In genomic region chr4:8817081-8817812, GRCh38 we compare ENCODE assay signal across 25 cellular contexts. TPM values are rescaled to one million over a fixed set of nuclear protein-coding genes. Genes with fewer than 3 reads are reported as not detected.
DNase-seq lines count a peak whose midpoint lies in the region; ATAC-seq and TF ChIP-seq lines count a peak whose summit lies in the region.
"Had no signal": no experiment of that assay in that cellular context is flagged by ENCODE, and none has a peak within 500 bp of the region (broad histone marks: within the 10 kb centered on the region; RNA-seq: fewer than 3 reads in every experiment).

No MANE protein-coding gene starts in this region.

- no peaks in the 10 kb centered on the region for H4K20me1 ChIP-seq in BLaER1

- H3K9me3 Mint-ChIP-seq in endodermal cell = no peaks in the 10 kb centered on the region
- H3K9me3 Mint-ChIP-seq: dendritic cell treated with granulocyte-macrophage colony-stimulating factor and Interleukin-4, amounts not matched to agents 40 ng/mL and 50 ng/mL, for 4 days had no signal

- H3K4me3 ChIP-seq in BLaER1 (no peak overlapping the region), endodermal cell (ENCODE audit: low read length) (no peak overlapping the region)
- H3K4me3 ChIP-seq: Peyer's patch had no signal

- ATAC-seq in HG03108 (IDR thresholded peaks at IDR 0.05; ENCODE audit: unreplicated experiment) = no peak
- ATAC-seq: HCT116; naive thymus-derived CD4-positive, alpha-beta T cell had no signal

- H3K4me3 Mint-ChIP-seq in endodermal cell = no peak overlapping the region
- H3K4me3 Mint-ChIP-seq: dendritic cell treated with granulocyte-macrophage colony-stimulating factor and Interleukin-4, amounts not matched to agents 40 ng/mL and 50 ng/mL, for 4 days; naive thymus-derived CD4-positive, alpha-beta T cell had no signal

- H3K27me3 ChIP-seq in BLaER1 = no peaks in the 10 kb centered on the region
- no peaks in the 10 kb centered on the region for H3K27me3 ChIP-seq in endodermal cell (ENCODE audit: control insufficient read depth, insufficient read depth, low read length, poor library complexity, severe bottlenecking)
- H3K27me3 ChIP-seq: Peyer's patch had no signal

- no peak overlapping the region for H3K27ac ChIP-seq in BLaER1
- H3K27ac ChIP-seq in endodermal cell (ENCODE audit: low read depth, low read length) = no peak overlapping the region
- H3K27ac ChIP-seq: Peyer's patch, VCaP had no signal

- H3K4me1 ChIP-seq in BLaER1 (peaks cover 33% of the 10 kb centered on the region), endodermal cell (ENCODE audit: control insufficient read depth, insufficient read depth, low read length) (no peaks in the 10 kb centered on the region)
- H3K4me1 ChIP-seq: Peyer's patch had no signal

- H3K9me3 ChIP-seq in BLaER1 (no peaks in the 10 kb centered on the region), endodermal cell (ENCODE audit: control insufficient read depth, low read length) (no peaks in the 10 kb centered on the region)
- H3K9me3 ChIP-seq: Peyer's patch had no signal

- intact Hi-C loops in posterior vena cava (cut with DNase I) = no loop called here

- H3K36me3 ChIP-seq in BLaER1 (no peaks in the 10 kb centered on the region), endodermal cell (ENCODE audit: control insufficient read depth, insufficient read depth, low read length) (no peaks in the 10 kb centered on the region)
- H3K36me3 ChIP-seq: Peyer's patch had no signal

- DNase-seq in ELF-1 (ENCODE audit: low read depth, low spot score) (peak; percentile 12), endodermal cell (peak; percentile 40), posterior vena cava (ENCODE audit: low spot score) (peak; percentile 66), HUDEP-2 (lab: John Stamatoyannopoulos, UW; ENCODE audit: unreplicated experiment in 76 of 76) (no peak), GM20000 (ENCODE audit: low spot score) (no peak)
- no peak for DNase-seq in stimulated activated CD4-positive, alpha-beta T cell treated with anti-CD3 and anti-CD28 coated beads, Interleukin-1b, Interleukin-23, amount 100 ng/mL, for 48 hours
- DNase-seq: activated CD4-positive, alpha-beta T cell treated with anti-CD3 and anti-CD28 coated beads, Interleukin-2, amount 50 U/mL, for 4 hours; amniotic stem cell; DMS53; GF-D8; kidney glomerular epithelial cell; mesendoderm; naive thymus-derived CD4-positive, alpha-beta T cell; NCI-H1105 treated with DMSO at 0.1 percent for 48 hours; NCI-H2081 treated with DMSO at 0.1 percent for 48 hours; NCI-H510A; T-helper 2 cell had no signal

- 82 to 86% methylated on average over 11 to 13 of the region's 13 CpGs for WGBS in endodermal cell (ENCODE audit: insufficient coverage in 1 of 2, insufficient read length in 1 of 2), 2 experiments

- TF ChIP-seq CTCF in endodermal cell (conservative IDR thresholded peaks at IDR 0.05) (no peak), GM20000 (IDR thresholded peaks at IDR 0.05; ENCODE audit: extremely low read depth, missing control alignments) (no peak)

- no peak overlapping the region for H3K9ac ChIP-seq in BLaER1
- no peak overlapping the region for H3K9ac ChIP-seq in endodermal cell (ENCODE audit: extremely low read depth, low read length, poor library complexity, severe bottlenecking)

- peak overlapping the region; percentile 70 for H3K4me2 ChIP-seq in BLaER1

- no peak overlapping the region for H3K27ac Mint-ChIP-seq in endodermal cell
- H3K27ac Mint-ChIP-seq: dendritic cell treated with granulocyte-macrophage colony-stimulating factor and Interleukin-4, amounts not matched to agents 40 ng/mL and 50 ng/mL, for 4 days; naive thymus-derived CD4-positive, alpha-beta T cell had no signal

- peaks cover 2% of the 10 kb centered on the region for H3K27me3 Mint-ChIP-seq in endodermal cell (ENCODE audit: insufficient read depth)

- no peaks in the 10 kb centered on the region for H3K4me1 Mint-ChIP-seq in endodermal cell
- H3K4me1 Mint-ChIP-seq: naive thymus-derived CD4-positive, alpha-beta T cell had no signal

- H3K36me3 Mint-ChIP-seq in endodermal cell (ENCODE audit: low read depth) = no peaks in the 10 kb centered on the region
- H3K36me3 Mint-ChIP-seq: naive thymus-derived CD4-positive, alpha-beta T cell had no signal

RNA-seq across cellular contexts. Expression of gene HMX1, which starts 54.4 kb away (rescaled TPM):
- total RNA-seq in endodermal cell (1 to 10 TPM in 1 of 2 donors, not detected in 1; 1.2 TPM), posterior vena cava (under 1 TPM in 1 of 2 donors, not detected in 1; 0.19 TPM)
- polyA plus RNA-seq in endodermal cell (2013, experiment 1 of 2) = 1.4 TPM
- 0.95 TPM for polyA plus RNA-seq in endodermal cell (2013, experiment 2 of 2)
- total RNA-seq: bronchial epithelial cell; glomerular endothelial cell; naive thymus-derived CD4-positive, alpha-beta T cell; Peyer's patch had no signal
- polyA plus RNA-seq: naive thymus-derived CD4-positive, alpha-beta T cell had no signal

Comparison
In these comparisons a context has a peak if more than half of its experiments do, and no peak if none do; other contexts are left out.
1. DNase-seq: peak in ELF-1 (single experiment), endodermal cell (single experiment) and posterior vena cava (single experiment); none in HUDEP-2 (0 of 76), GM20000 (single experiment) and stimulated activated CD4-positive, alpha-beta T cell treated with anti-CD3 and anti-CD28 coated beads, Interleukin-1b, Interleukin-23, amount 100 ng/mL, for 48 hours (single experiment).